In the genomic region with DNA sequence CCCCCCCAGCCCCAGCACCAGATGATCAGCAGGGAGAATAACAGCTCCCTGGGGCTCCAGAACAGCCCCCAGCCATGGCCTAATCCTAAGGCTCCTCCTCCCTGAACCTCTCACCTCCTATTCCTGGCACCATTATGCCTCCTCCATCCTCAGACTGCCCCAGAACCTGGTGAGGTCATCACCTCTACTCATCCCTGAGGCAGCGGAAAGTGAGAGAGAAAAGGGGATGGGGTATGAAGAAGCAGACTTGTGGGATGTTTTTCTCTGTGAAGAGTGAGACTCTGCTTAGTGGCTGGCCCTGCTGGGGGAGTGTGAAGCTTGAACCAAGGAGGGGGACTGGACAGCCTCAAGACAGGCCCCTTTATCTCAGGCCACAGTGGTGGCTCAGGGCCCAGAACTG, we compare ENCODE assay signal across 22 cellular contexts. TPM values are rescaled to one million over a fixed set of nuclear protein-coding genes. Genes with fewer than 3 reads are reported as not detected.
A peak's percentile ranks its signal among the peaks of the same experiment; 100 is the strongest.
DNase-seq lines count a peak whose midpoint lies in the region; ATAC-seq and TF ChIP-seq lines count a peak whose summit lies in the region.
"Had no signal": no experiment of that assay in that cellular context is flagged by ENCODE, and none has a peak within 500 bp of the region (broad histone marks: within the 10 kb centered on the region; RNA-seq: fewer than 3 reads in every experiment).

No MANE protein-coding gene starts in this region.

- no peaks in the 10 kb centered on the region for H3K36me3 Mint-ChIP-seq in T-helper 1 cell treated with Interleukin-12 subunit alpha and Interleukin-12 subunit beta and Interleukin-4 antibody, amounts not matched to agents 30 μg/mL and 1 μg/mL, for 36 hours (ENCODE audit: low read depth)
- no peaks in the 10 kb centered on the region for H3K36me3 Mint-ChIP-seq in mesothelial cell of epicardium
- H3K36me3 Mint-ChIP-seq in activated CD8-positive, alpha-beta memory T cell treated with anti-CD3 and anti-CD28 coated beads, Interleukin-2, amount 10 ng/mL, durations not matched to agents 7 days and 5 days = no peaks in the 10 kb centered on the region
- H3K36me3 Mint-ChIP-seq: CD4-positive, CD25-positive, alpha-beta regulatory T cell had no signal

- TF ChIP-seq CTCF in GM12864 (IDR thresholded peaks at IDR 0.05; ENCODE audit: low read depth, low read length, missing control alignments) (peak; percentile 3), WERI-Rb-1 (IDR thresholded peaks at IDR 0.05; ENCODE audit: low read depth, low read length) (no peak), mesothelial cell of epicardium (IDR thresholded peaks at IDR 0.05; ENCODE audit: unreplicated experiment) (no peak), sigmoid colon (IDR thresholded peaks at IDR 0.05) (no peak)

- peaks cover 31% of the 10 kb centered on the region for H3K4me1 Mint-ChIP-seq in T-helper 1 cell treated with Interleukin-12 subunit alpha and Interleukin-12 subunit beta and Interleukin-4 antibody, amounts not matched to agents 30 μg/mL and 1 μg/mL, for 36 hours (ENCODE audit: low read depth)
- H3K4me1 Mint-ChIP-seq in mesothelial cell of epicardium = peaks cover 25% of the 10 kb centered on the region
- peaks cover 24% of the 10 kb centered on the region for H3K4me1 Mint-ChIP-seq in activated CD8-positive, alpha-beta memory T cell treated with anti-CD3 and anti-CD28 coated beads, Interleukin-2, amount 10 ng/mL, durations not matched to agents 7 days and 5 days

- peaks cover 42% of the 10 kb centered on the region for H3K27me3 Mint-ChIP-seq in T-helper 1 cell treated with Interleukin-12 subunit alpha and Interleukin-12 subunit beta and Interleukin-4 antibody, amounts not matched to agents 30 μg/mL and 1 μg/mL, for 36 hours (ENCODE audit: low read depth)
- H3K27me3 Mint-ChIP-seq in mesothelial cell of epicardium (ENCODE audit: low read depth) = peaks cover 36% of the 10 kb centered on the region
- peaks cover 44% of the 10 kb centered on the region for H3K27me3 Mint-ChIP-seq in activated CD8-positive, alpha-beta memory T cell treated with anti-CD3 and anti-CD28 coated beads, Interleukin-2, amount 10 ng/mL, durations not matched to agents 7 days and 5 days

- TF ChIP-seq POLR2A in sigmoid colon (IDR thresholded peaks at IDR 0.05) = no peak

- no peaks in the 10 kb centered on the region for H3K9me3 Mint-ChIP-seq in T-helper 1 cell treated with Interleukin-12 subunit alpha and Interleukin-12 subunit beta and Interleukin-4 antibody, amounts not matched to agents 30 μg/mL and 1 μg/mL, for 36 hours
- H3K9me3 Mint-ChIP-seq in mesothelial cell of epicardium = no peaks in the 10 kb centered on the region
- H3K9me3 Mint-ChIP-seq in activated CD8-positive, alpha-beta memory T cell treated with anti-CD3 and anti-CD28 coated beads, Interleukin-2, amount 10 ng/mL, durations not matched to agents 7 days and 5 days (ENCODE audit: low read depth) = no peaks in the 10 kb centered on the region
- H3K9me3 Mint-ChIP-seq: CD4-positive, CD25-positive, alpha-beta regulatory T cell had no signal

- no peaks in the 10 kb centered on the region for H3K9me3 ChIP-seq in WERI-Rb-1 (ENCODE audit: severe bottlenecking)
- no peaks in the 10 kb centered on the region for H3K9me3 ChIP-seq in sigmoid colon
- H3K9me3 ChIP-seq: BLaER1, Peyer's patch had no signal

- H3K27ac ChIP-seq in WERI-Rb-1 (no peak overlapping the region; the same call in 1 of the 2 replicates), sigmoid colon (no peak overlapping the region)
- H3K27ac ChIP-seq: BLaER1, Peyer's patch had no signal

- H3K27me3 ChIP-seq in WERI-Rb-1 (ENCODE audit: insufficient read depth, low read depth, severe bottlenecking) (peaks cover 12% of the 10 kb centered on the region), sigmoid colon (peaks cover 0 to 3% (median 0%) of the 10 kb centered on the region in 3 donors)
- H3K27me3 ChIP-seq: Peyer's patch had no signal

- peak overlapping the region; percentile 20 for H3K27ac Mint-ChIP-seq in T-helper 1 cell treated with Interleukin-12 subunit alpha and Interleukin-12 subunit beta and Interleukin-4 antibody, amounts not matched to agents 30 μg/mL and 1 μg/mL, for 36 hours
- H3K27ac Mint-ChIP-seq in mesothelial cell of epicardium = peak overlapping the region; percentile 1
- H3K27ac Mint-ChIP-seq in activated CD8-positive, alpha-beta memory T cell treated with anti-CD3 and anti-CD28 coated beads, Interleukin-2, amount 10 ng/mL, durations not matched to agents 7 days and 5 days = no peak overlapping the region

- TF ChIP-seq EP300 in sigmoid colon (IDR thresholded peaks at IDR 0.05) = no peak

- CTCF ChIA-PET in activated CD8-positive, alpha-beta memory T cell treated with anti-CD3 and anti-CD28 coated beads, Interleukin-2, amount 10 ng/mL, durations not matched to agents 7 days and 5 days (lab: Charles Lee) = interaction anchor here (0.6 to 10.8 kb wide), 17 partner anchors 9 to 421 kb away, joined by 3 to 219 read pairs (median 7); a partner anchor contains a TSS

- DNase-seq in T-helper 1 cell = no peak
- no peak for DNase-seq in GM12864 (ENCODE audit: low read depth)
- DNase-seq in WERI-Rb-1 = peak; percentile 44
- DNase-seq in mesothelial cell of epicardium (ENCODE audit: low spot score in 2 of 2, unreplicated experiment in 2 of 2) = no peak
- no peak for DNase-seq in activated CD8-positive, alpha-beta memory T cell treated with anti-CD3 and anti-CD28 coated beads, Interleukin-2, amount 10 ng/mL, durations not matched to agents 7 days and 5 days
- no peak for DNase-seq in sigmoid colon
- DNase-seq in amygdala (lab: John Stamatoyannopoulos, UW) = no peak
- DNase-seq: 8988T; ACHN; CD4-positive, CD25-positive, alpha-beta regulatory T cell; Karpas-422; MV-4-11; NCI-H1105; NCI-H2029; NCI-H446 treated with DMSO at 0.1 percent for 48 hours; NCI-H526; OCI-M1; Peyer's patch; SHP77 treated with DMSO at 0.1 percent for 48 hours had no signal

- WGBS in sigmoid colon, 2 donors = 89 to 96% methylated on average over 1 of the region's 1 CpG

- intact Hi-C loops in sigmoid colon (cut with DNase I) = loop anchor here (2.0 to 10.0 kb wide), 4 partner anchors 165 to 1098 kb away; a partner anchor contains a TSS

- H3K36me3 ChIP-seq in WERI-Rb-1 (no peaks in the 10 kb centered on the region), sigmoid colon (no peaks in the 10 kb centered on the region)
- H3K36me3 ChIP-seq: BLaER1, Peyer's patch had no signal

- ATAC-seq in activated CD8-positive, alpha-beta memory T cell treated with anti-CD3 and anti-CD28 coated beads, Interleukin-2, amount 10 ng/mL, durations not matched to agents 7 days and 5 days = no peak
- ATAC-seq: HepG2 had no signal

- H3K4me3 Mint-ChIP-seq in T-helper 1 cell treated with Interleukin-12 subunit alpha and Interleukin-12 subunit beta and Interleukin-4 antibody, amounts not matched to agents 30 μg/mL and 1 μg/mL, for 36 hours = no peak overlapping the region
- no peak overlapping the region for H3K4me3 Mint-ChIP-seq in mesothelial cell of epicardium
- H3K4me3 Mint-ChIP-seq in activated CD8-positive, alpha-beta memory T cell treated with anti-CD3 and anti-CD28 coated beads, Interleukin-2, amount 10 ng/mL, durations not matched to agents 7 days and 5 days = no peak overlapping the region

- H3K4me3 ChIP-seq in GM12864 (ENCODE audit: low read depth, low read length) (no peak overlapping the region), WERI-Rb-1 (ENCODE audit: low read depth, low read length) (no peak overlapping the region), sigmoid colon (no peak overlapping the region)
- H3K4me3 ChIP-seq: BLaER1, Peyer's patch had no signal

- peaks cover 0 to 35% (median 31%) of the 10 kb centered on the region in 4 donors for H3K4me1 ChIP-seq in sigmoid colon

RNA-seq across cellular contexts. Expression of a gene that starts 2.1 kb away (rescaled TPM):
- total RNA-seq in mesothelial cell of epicardium = 4.3 to 4.7 TPM (median 4.4 TPM) in 3 replicates
- total RNA-seq in activated CD8-positive, alpha-beta memory T cell treated with anti-CD3 and anti-CD28 coated beads, Interleukin-2, amount 10 ng/mL, durations not matched to agents 7 days and 5 days = under 1 TPM in 1 of 2 experiments, not detected in 1; 0.26 TPM
- 1 to 10 TPM in 3 of 4 donors, under 1 TPM in 1; 0.36 to 1.6 (median 1.4) TPM for total RNA-seq in sigmoid colon
- 1 to 10 TPM in 1 of 3 donors, under 1 TPM in 2; 0.60 to 2.5 (median 0.92) TPM for polyA plus RNA-seq in sigmoid colon
- total RNA-seq: CD4-positive, CD25-positive, alpha-beta regulatory T cell had no signal
- polyA plus RNA-seq: CD4-positive, CD25-positive, alpha-beta regulatory T cell had no signal

RNA-seq across cellular contexts. Expression of a gene that starts 10.3 kb away (rescaled TPM):
- total RNA-seq in mesothelial cell of epicardium = 159 to 163 TPM (median 162 TPM) in 3 replicates
- total RNA-seq in activated CD8-positive, alpha-beta memory T cell treated with anti-CD3 and anti-CD28 coated beads, Interleukin-2, amount 10 ng/mL, durations not matched to agents 7 days and 5 days = 100 to 1,000 TPM; 105 to 130 TPM
- 100 to 1,000 TPM; 181 to 244 (median 192) TPM for total RNA-seq in sigmoid colon
- 1,000 to 10,000 TPM in 1 of 3 donors, 100 to 1,000 TPM in 2; 443 to 1,259 (median 789) TPM for polyA plus RNA-seq in sigmoid colon

RNA-seq across cellular contexts. Expression of a gene that starts 42.8 kb away (rescaled TPM):
- 145 to 163 TPM (median 154 TPM) in 3 replicates for total RNA-seq in mesothelial cell of epicardium
- 100 to 1,000 TPM; 112 to 171 TPM for total RNA-seq in activated CD8-positive, alpha-beta memory T cell treated with anti-CD3 and anti-CD28 coated beads, Interleukin-2, amount 10 ng/mL, durations not matched to agents 7 days and 5 days
- total RNA-seq in sigmoid colon = 10 to 100 TPM; 16.5 to 43.8 (median 22.3) TPM
- polyA plus RNA-seq in sigmoid colon = 10 to 100 TPM; 28.8 to 60.1 (median 34.2) TPM
